In genomic region chr13:106560791-106561190, GRCh38 we compare ENCODE assay signal across 11 cellular contexts. TPM values are rescaled to one million over a fixed set of nuclear protein-coding genes. Genes with fewer than 3 reads are reported as not detected.
A peak's percentile ranks its signal among the peaks of the same experiment; 100 is the strongest.
DNase-seq lines count a peak whose midpoint lies in the region; ATAC-seq and TF ChIP-seq lines count a peak whose summit lies in the region.
"Had no signal": no experiment of that assay in that cellular context is flagged by ENCODE, and none has a peak within 500 bp of the region (broad histone marks: within the 10 kb centered on the region; RNA-seq: fewer than 3 reads in every experiment).

No MANE protein-coding gene starts in this region.

- DNase-seq in GM13977 (ENCODE audit: low spot score) = peak; percentile 14
- DNase-seq in NCI-H187 treated with DMSO at 0.1 percent for 48 hours (lab: John Stamatoyannopoulos, UW) = no peak
- DNase-seq in HEK293T (ENCODE audit: extremely low spot score) = no peak
- no peak for DNase-seq in occipital lobe (lab: John Stamatoyannopoulos, UW)
- DNase-seq: activated CD8-positive, alpha-beta memory T cell treated with anti-CD3 and anti-CD28 coated beads for 24 hours; central memory CD4-positive, alpha-beta T cell had no signal

- H3K4me3 ChIP-seq in muscle layer of colon (ENCODE audit: low read depth in 1 of 2, low read length in 2 of 2) = no peak overlapping the region
- H3K4me3 ChIP-seq: K562 had no signal

- H3K27ac ChIP-seq in muscle layer of colon (ENCODE audit: low read depth, low read length) = peak overlapping the region; percentile 10

- POLR2A ChIA-PET in HEK293T (lab: Yijun Ruan, JAX) = no interaction called here

- no peak overlapping the region for H3K9ac ChIP-seq in muscle layer of colon (ENCODE audit: low read length)

- H3K4me1 ChIP-seq in muscle layer of colon (ENCODE audit: insufficient read depth, low read length) = peaks cover 41% of the 10 kb centered on the region

- peaks cover 13% of the 10 kb centered on the region for H3K36me3 ChIP-seq in muscle layer of colon (ENCODE audit: insufficient read depth, low read length)

- no peaks in the 10 kb centered on the region for H3K27me3 ChIP-seq in muscle layer of colon (ENCODE audit: control insufficient read depth in 1 of 2, insufficient read depth in 2 of 2, low read length in 2 of 2)

- no peaks in the 10 kb centered on the region for H3K9me3 ChIP-seq in muscle layer of colon (ENCODE audit: low read length)

- in situ Hi-C loops in GM13977 (cut with MboI; ENCODE audit: low pct_unique_long_range_greater_than_20kb, low sequenced_read_pairs, unreplicated experiment) = loop anchor here (25.0 kb wide), 1 partner anchor 1573 kb away; no protein-coding TSS in a partner anchor

- ATAC-seq in GM21390 (IDR thresholded peaks at IDR 0.05; ENCODE audit: unreplicated experiment) (peak; percentile 34), HG03565 (IDR thresholded peaks at IDR 0.05; ENCODE audit: unreplicated experiment) (peak; percentile 35), HG03520 (IDR thresholded peaks at IDR 0.05; ENCODE audit: unreplicated experiment) (no peak)

- CTCF ChIA-PET in HEK293T (lab: Yijun Ruan, JAX) = no interaction called here

- TF ChIP-seq CTCF in GM13977 (IDR thresholded peaks at IDR 0.05; ENCODE audit: extremely low read depth, insufficient read depth, missing control alignments) = no peak

TF ChIP-seq in HEK293T, 16 proteins besides CTCF, POLR2A, EP300 and RAD21:
- TF ChIP-seq HDGF (IDR thresholded peaks at IDR 0.05; ENCODE audit: borderline replicate concordance) (no peak), BHLHE40 (IDR thresholded peaks at IDR 0.05; ENCODE audit: borderline replicate concordance) (no peak), ZNF384 (IDR thresholded peaks at IDR 0.05) (no peak), TARDBP (IDR thresholded peaks at IDR 0.05) (no peak), LEF1 (IDR thresholded peaks at IDR 0.05; ENCODE audit: borderline replicate concordance) (no peak), ARNT (IDR thresholded peaks at IDR 0.05) (no peak)

RNA-seq across cellular contexts. Expression of gene ARGLU1, which starts 7.1 kb away (rescaled TPM):
- 160 TPM for total RNA-seq in occipital lobe

RNA-seq across cellular contexts. Expression of gene EFNB2, which starts 25.3 kb away (rescaled TPM):
- 82.8 TPM for total RNA-seq in occipital lobe
